ENCODE assay signal across 16 cellular contexts in the genomic region with DNA sequence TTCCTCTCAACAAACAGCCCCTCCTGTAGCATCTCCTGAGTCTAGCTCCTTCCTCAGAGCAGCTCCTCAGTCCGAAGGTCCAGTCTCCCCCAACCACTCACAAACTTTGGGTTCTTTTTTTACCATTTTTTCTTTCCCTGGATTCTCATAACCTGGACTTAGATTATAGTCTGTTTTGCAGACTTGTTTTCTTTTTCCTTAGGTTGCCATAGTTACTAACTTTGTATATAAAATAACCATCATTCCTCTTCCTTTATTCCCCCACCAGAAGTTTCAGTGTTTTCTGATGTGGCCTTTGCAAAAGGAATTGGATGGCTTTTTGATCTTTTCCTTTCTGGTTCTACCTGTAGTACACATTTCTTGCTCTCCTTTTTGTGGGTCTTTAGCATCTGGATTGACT. TPM values are rescaled to one million over a fixed set of nuclear protein-coding genes. Genes with fewer than 3 reads are reported as not detected.
DNase-seq lines count a peak whose midpoint lies in the region; ATAC-seq, FAIRE-seq and TF ChIP-seq lines count a peak whose summit lies in the region.
"Had no signal": no experiment of that assay in that cellular context is flagged by ENCODE, and none has a peak within 500 bp of the region (broad histone marks: within the 10 kb centered on the region; RNA-seq: fewer than 3 reads in every experiment).

No MANE protein-coding gene starts in this region.

- H3K4me1 ChIP-seq in CD4-positive, CD25-positive, alpha-beta regulatory T cell (ENCODE audit: control insufficient read depth, insufficient read depth, low read length, poor library complexity, severe bottlenecking) = peaks cover 69% of the 10 kb centered on the region
- peaks cover 2 to 8% of the 10 kb centered on the region in 2 donors for H3K4me1 ChIP-seq in kidney (ENCODE audit: control insufficient read depth in 1 of 2, insufficient read depth in 1 of 2, low read depth in 1 of 2, low read length in 2 of 2)
- H3K4me1 ChIP-seq: neural progenitor cell had no signal

- peaks cover 47 to 91% (median 63%) of the 10 kb centered on the region in 4 donors for H3K4me1 Mint-ChIP-seq in CD4-positive, CD25-positive, alpha-beta regulatory T cell
- peaks cover 47% of the 10 kb centered on the region for H3K4me1 Mint-ChIP-seq in HFFc6 (ENCODE audit: low read depth)
- peaks cover 51% of the 10 kb centered on the region for H3K4me1 Mint-ChIP-seq in nephron
- H3K4me1 Mint-ChIP-seq in natural killer cell = peaks cover 65 to 73% of the 10 kb centered on the region in 2 donors

- TF ChIP-seq CTCF in HFFc6 (IDR thresholded peaks at IDR 0.05) (no peak), nephron (IDR thresholded peaks at IDR 0.05; ENCODE audit: unreplicated experiment in 3 of 3) (no peak), natural killer cell (IDR thresholded peaks at IDR 0.05) (no peak), kidney (IDR thresholded peaks at IDR 0.05; ENCODE audit: borderline replicate concordance, extremely low read depth, insufficient read depth) (no peak)

- H3K9ac ChIP-seq in kidney (ENCODE audit: low read length in 2 of 2) = no peak overlapping the region
- H3K9ac ChIP-seq: neural progenitor cell had no signal

- peaks cover 30% of the 10 kb centered on the region for H3K36me3 ChIP-seq in CD4-positive, CD25-positive, alpha-beta regulatory T cell (ENCODE audit: control insufficient read depth, insufficient read depth, low read length)
- peaks cover 17 to 18% of the 10 kb centered on the region in 2 donors for H3K36me3 ChIP-seq in kidney (ENCODE audit: control insufficient read depth in 1 of 2, insufficient read depth in 2 of 2, low read length in 2 of 2)
- H3K36me3 ChIP-seq: neural progenitor cell had no signal

- H3K4me3 Mint-ChIP-seq in CD4-positive, CD25-positive, alpha-beta regulatory T cell = peak overlapping the region in 1 of 4 donors; percentile 3
- H3K4me3 Mint-ChIP-seq in HFFc6 (no peak overlapping the region), nephron (peak overlapping the region in 1 of 3 experiments; percentile 32), natural killer cell (no peak overlapping the region)
- H3K4me3 Mint-ChIP-seq: activated CD4-positive, alpha-beta T cell treated with anti-CD3 and anti-CD28 coated beads, Interleukin-2, amount 10 ng/mL, durations not matched to agents 7 days and 5 days; neural progenitor cell had no signal

- H3K27me3 Mint-ChIP-seq in CD4-positive, CD25-positive, alpha-beta regulatory T cell = no peaks in the 10 kb centered on the region
- H3K27me3 Mint-ChIP-seq in HFFc6 (ENCODE audit: insufficient read depth) (no peaks in the 10 kb centered on the region), nephron (ENCODE audit: low read depth) (no peaks in the 10 kb centered on the region), natural killer cell (ENCODE audit: low read depth in 2 of 2) (no peaks in the 10 kb centered on the region)
- H3K27me3 Mint-ChIP-seq: activated CD4-positive, alpha-beta T cell treated with anti-CD3 and anti-CD28 coated beads, Interleukin-2, amount 10 ng/mL, durations not matched to agents 7 days and 5 days; brain had no signal

- H3K36me3 Mint-ChIP-seq in CD4-positive, CD25-positive, alpha-beta regulatory T cell = peaks cover 44% of the 10 kb centered on the region
- peaks cover 29% of the 10 kb centered on the region for H3K36me3 Mint-ChIP-seq in HFFc6 (ENCODE audit: low read depth)
- H3K36me3 Mint-ChIP-seq in nephron (ENCODE audit: low read depth) = peaks cover 44% of the 10 kb centered on the region
- no peaks in the 10 kb centered on the region for H3K36me3 Mint-ChIP-seq in natural killer cell

- no peak overlapping the region for H3K27ac ChIP-seq in CD4-positive, CD25-positive, alpha-beta regulatory T cell (ENCODE audit: insufficient read depth, low read length, poor library complexity, severe bottlenecking)
- H3K27ac ChIP-seq in kidney (ENCODE audit: low read depth in 2 of 2, low read length in 2 of 2) = no peak overlapping the region
- H3K27ac ChIP-seq: neural progenitor cell had no signal

- no peaks in the 10 kb centered on the region for H3K9me3 Mint-ChIP-seq in CD4-positive, CD25-positive, alpha-beta regulatory T cell
- H3K9me3 Mint-ChIP-seq in HFFc6 (no peaks in the 10 kb centered on the region), nephron (no peaks in the 10 kb centered on the region), natural killer cell (no peaks in the 10 kb centered on the region)
- H3K9me3 Mint-ChIP-seq: activated CD4-positive, alpha-beta T cell treated with anti-CD3 and anti-CD28 coated beads, Interleukin-2, amount 10 ng/mL, durations not matched to agents 7 days and 5 days; brain; neural progenitor cell had no signal

- intact Hi-C loops in natural killer cell (cut with micrococcal nuclease) (no loop called here), kidney (cut with DNase I) (no loop called here)

- no peak for FAIRE-seq in kidney (lab: Jason Lieb, UNC)
- FAIRE-seq: H54, TTC549 had no signal

- no peaks in the 10 kb centered on the region for H3K27me3 ChIP-seq in CD4-positive, CD25-positive, alpha-beta regulatory T cell (ENCODE audit: control insufficient read depth, insufficient read depth, low read length)
- H3K27me3 ChIP-seq: MG63, neural progenitor cell had no signal

- ATAC-seq in CD4-positive, CD25-positive, alpha-beta regulatory T cell (ENCODE audit: low read depth in 2 of 2) = no peak
- ATAC-seq in natural killer cell = no peak
- ATAC-seq: activated naive CD4-positive, alpha-beta T cell treated with anti-CD3 and anti-CD28 coated beads, Interleukin-2, amount 50 U/mL, for 72 hours had no signal

- H3K9me3 ChIP-seq in CD4-positive, CD25-positive, alpha-beta regulatory T cell (ENCODE audit: control insufficient read depth in 2 of 2, low read length in 2 of 2) = no peaks in the 10 kb centered on the region
- H3K9me3 ChIP-seq in kidney (ENCODE audit: control insufficient read depth in 1 of 2, low read length in 2 of 2) = no peaks in the 10 kb centered on the region
- H3K9me3 ChIP-seq: MG63 had no signal

- DNase-seq in CD4-positive, CD25-positive, alpha-beta regulatory T cell = no peak
- DNase-seq in HFFc6 (no peak), fibroblast of peridontal ligament (ENCODE audit: extremely low read depth) (peak; percentile 17), SIG-M5 (lab: John Stamatoyannopoulos, UW) (no peak), natural killer cell (no peak), kidney (no peak)
- DNase-seq in stimulated activated CD4-positive, alpha-beta T cell treated with anti-CD3 and anti-CD28 coated beads, Interleukin-1b, Interleukin-23, amount 100 ng/mL, for 48 hours = no peak
- DNase-seq: activated CD4-positive, alpha-beta T cell treated with anti-CD3 and anti-CD28 coated beads, Interleukin-2, amount 10 ng/mL, durations not matched to agents 7 days and 5 days; cortex of kidney; MG63 had no signal

- H3K4me3 ChIP-seq in CD4-positive, CD25-positive, alpha-beta regulatory T cell (ENCODE audit: low read depth, low read length) = peak overlapping the region; percentile 16
- H3K4me3 ChIP-seq in kidney (ENCODE audit: low read length in 2 of 2) = no peak overlapping the region
- H3K4me3 ChIP-seq: MG63, neural progenitor cell had no signal

- H3K27ac Mint-ChIP-seq in CD4-positive, CD25-positive, alpha-beta regulatory T cell = peak overlapping the region in 2 of 3 donors; percentile 9 to 44
- H3K27ac Mint-ChIP-seq in HFFc6 = peak overlapping the region; percentile 82
- H3K27ac Mint-ChIP-seq in nephron = peak overlapping the region; percentile 97 to 98 (median 98)
- H3K27ac Mint-ChIP-seq in natural killer cell = peak overlapping the region in 1 of 2 donors; percentile 25
- H3K27ac Mint-ChIP-seq: activated CD4-positive, alpha-beta T cell treated with anti-CD3 and anti-CD28 coated beads, Interleukin-2, amount 10 ng/mL, durations not matched to agents 7 days and 5 days; neural progenitor cell had no signal

RNA-seq across cellular contexts. Expression of a gene that starts 12.9 kb away (rescaled TPM):
- total RNA-seq in CD4-positive, CD25-positive, alpha-beta regulatory T cell = 15.7 TPM
- polyA plus RNA-seq in CD4-positive, CD25-positive, alpha-beta regulatory T cell = 1 to 10 TPM; 5.1 to 8.5 (median 7.4) TPM
- total RNA-seq in HFFc6 (2021; fragmentation: NEBNext Ultra II Directional; extraction: Animal tissue kit (Norgen Biotek cat#: 25700)) = 10 to 100 TPM; 14.0 to 16.7 (median 15.1) TPM
- total RNA-seq in natural killer cell = 10 to 100 TPM; 18.7 to 24.5 (median 21.9) TPM
- total RNA-seq in kidney = 16.5 TPM
- polyA plus RNA-seq in kidney (ENCODE audit: insufficient read depth, low read depth, low replicate concordance) = 3.7 TPM
